Comparison of ENCODE assay signal across 10 cellular contexts in the genomic region with DNA sequence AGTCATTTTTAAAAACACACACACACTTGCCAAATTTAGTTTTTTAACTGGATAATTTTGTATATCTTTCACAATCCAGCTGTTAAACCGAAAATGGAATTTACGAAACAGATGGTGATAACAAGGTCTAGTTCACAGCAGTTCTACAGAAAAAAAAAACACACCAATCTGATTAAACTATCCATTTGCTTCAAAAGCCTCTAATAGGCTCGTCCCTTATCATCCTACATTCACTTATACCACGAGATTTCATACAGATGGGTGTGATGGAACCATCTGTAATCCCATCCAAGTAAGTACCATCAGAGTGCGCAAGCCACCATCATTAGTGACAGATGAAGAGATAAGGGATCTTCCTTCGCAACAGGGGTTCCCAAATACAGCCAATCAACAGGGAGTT. TPM values are rescaled to one million over a fixed set of nuclear protein-coding genes. Genes with fewer than 3 reads are reported as not detected.
A peak's percentile ranks its signal among the peaks of the same experiment; 100 is the strongest.
DNase-seq lines count a peak whose midpoint lies in the region; ATAC-seq and TF ChIP-seq lines count a peak whose summit lies in the region.
"Had no signal": no experiment of that assay in that cellular context is flagged by ENCODE, and none has a peak within 500 bp of the region (broad histone marks: within the 10 kb centered on the region; RNA-seq: fewer than 3 reads in every experiment).

No MANE protein-coding gene starts in this region.

- H3K36me3 Mint-ChIP-seq in stimulated activated naive CD8-positive, alpha-beta T cell treated with anti-CD3 and anti-CD28 coated beads, Interleukin-15, Interleukin-2, amounts not matched to agents 100 ng/mL and 50 ng/mL, for 24 hours (ENCODE audit: low read depth), result no peaks in the 10 kb centered on the region
- H3K36me3 Mint-ChIP-seq in activated naive CD8-positive, alpha-beta T cell treated with anti-CD3 and anti-CD28 coated beads, Interleukin-2, amount 50 U/mL, for 24 hours (ENCODE audit: low read depth), result peaks cover 6% of the 10 kb centered on the region
- H3K36me3 Mint-ChIP-seq in memory B cell, result no peaks in the 10 kb centered on the region
- H3K36me3 Mint-ChIP-seq: WTC11 had no signal

- peak overlapping the region; percentile 94 for H3K27ac Mint-ChIP-seq in stimulated activated naive CD8-positive, alpha-beta T cell treated with anti-CD3 and anti-CD28 coated beads, Interleukin-15, Interleukin-2, amounts not matched to agents 100 ng/mL and 50 ng/mL, for 24 hours
- peak overlapping the region; percentile 95 for H3K27ac Mint-ChIP-seq in activated naive CD8-positive, alpha-beta T cell treated with anti-CD3 and anti-CD28 coated beads, Interleukin-2, amount 50 U/mL, for 24 hours
- peak overlapping the region; percentile 98 for H3K27ac Mint-ChIP-seq in memory B cell
- H3K27ac Mint-ChIP-seq: WTC11 had no signal

- no peak for ATAC-seq in stimulated activated naive CD8-positive, alpha-beta T cell treated with anti-CD3 and anti-CD28 coated beads, Interleukin-15, Interleukin-2, amounts not matched to agents 100 U/mL and 50 U/mL, for 24 hours
- ATAC-seq in activated naive CD8-positive, alpha-beta T cell treated with anti-CD3 and anti-CD28 coated beads, Interleukin-2, amount 50 U/mL, for 24 hours, result no peak
- ATAC-seq in memory B cell (ENCODE audit: low read depth), result no peak
- ATAC-seq in GM18502 (IDR thresholded peaks at IDR 0.05; ENCODE audit: poor library complexity, unreplicated experiment), result no peak
- ATAC-seq: WTC11 had no signal

- DNase-seq in stimulated activated naive CD8-positive, alpha-beta T cell treated with anti-CD3 and anti-CD28 coated beads, Interleukin-15, Interleukin-2, amounts not matched to agents 100 U/mL and 50 U/mL, for 24 hours, result no peak
- no peak for DNase-seq in activated naive CD8-positive, alpha-beta T cell treated with anti-CD3 and anti-CD28 coated beads, Interleukin-2, amount 50 U/mL, for 24 hours
- no peak for DNase-seq in memory B cell (ENCODE audit: low spot score in 2 of 2)
- no peak for DNase-seq in cerebellum (ENCODE audit: low spot score)
- no peak for DNase-seq in erythroblast (lab: John Stamatoyannopoulos, UW)
- no peak for DNase-seq in epidermal melanocyte (ENCODE audit: insufficient read length, low spot score)
- DNase-seq: hippocampal formation had no signal

- no peaks in the 10 kb centered on the region for H3K9me3 Mint-ChIP-seq in stimulated activated naive CD8-positive, alpha-beta T cell treated with anti-CD3 and anti-CD28 coated beads, Interleukin-15, Interleukin-2, amounts not matched to agents 100 ng/mL and 50 ng/mL, for 24 hours
- no peaks in the 10 kb centered on the region for H3K9me3 Mint-ChIP-seq in activated naive CD8-positive, alpha-beta T cell treated with anti-CD3 and anti-CD28 coated beads, Interleukin-2, amount 50 U/mL, for 24 hours
- no peaks in the 10 kb centered on the region for H3K9me3 Mint-ChIP-seq in memory B cell

- peaks cover 44% of the 10 kb centered on the region for H3K4me1 Mint-ChIP-seq in stimulated activated naive CD8-positive, alpha-beta T cell treated with anti-CD3 and anti-CD28 coated beads, Interleukin-15, Interleukin-2, amounts not matched to agents 100 ng/mL and 50 ng/mL, for 24 hours (ENCODE audit: low read depth)
- H3K4me1 Mint-ChIP-seq in activated naive CD8-positive, alpha-beta T cell treated with anti-CD3 and anti-CD28 coated beads, Interleukin-2, amount 50 U/mL, for 24 hours, result peaks cover 35% of the 10 kb centered on the region
- H3K4me1 Mint-ChIP-seq in memory B cell, result peaks cover 15% of the 10 kb centered on the region

- no peaks in the 10 kb centered on the region for H3K27me3 Mint-ChIP-seq in stimulated activated naive CD8-positive, alpha-beta T cell treated with anti-CD3 and anti-CD28 coated beads, Interleukin-15, Interleukin-2, amounts not matched to agents 100 ng/mL and 50 ng/mL, for 24 hours
- no peaks in the 10 kb centered on the region for H3K27me3 Mint-ChIP-seq in activated naive CD8-positive, alpha-beta T cell treated with anti-CD3 and anti-CD28 coated beads, Interleukin-2, amount 50 U/mL, for 24 hours
- H3K27me3 Mint-ChIP-seq in memory B cell, result no peaks in the 10 kb centered on the region

- no peak for TF ChIP-seq POLR2A in erythroblast (IDR thresholded peaks at IDR 0.05; ENCODE audit: low read length)

- H3K4me3 Mint-ChIP-seq in stimulated activated naive CD8-positive, alpha-beta T cell treated with anti-CD3 and anti-CD28 coated beads, Interleukin-15, Interleukin-2, amounts not matched to agents 100 ng/mL and 50 ng/mL, for 24 hours, result peak overlapping the region; percentile 64
- peak overlapping the region; percentile 83 for H3K4me3 Mint-ChIP-seq in activated naive CD8-positive, alpha-beta T cell treated with anti-CD3 and anti-CD28 coated beads, Interleukin-2, amount 50 U/mL, for 24 hours
- no peak overlapping the region for H3K4me3 Mint-ChIP-seq in memory B cell
- H3K4me3 Mint-ChIP-seq: WTC11 had no signal

RNA-seq across cellular contexts. Expression of a gene that starts 20.1 kb away (rescaled TPM):
- total RNA-seq in cerebellum, result 1.8 TPM
